In the genomic region with DNA sequence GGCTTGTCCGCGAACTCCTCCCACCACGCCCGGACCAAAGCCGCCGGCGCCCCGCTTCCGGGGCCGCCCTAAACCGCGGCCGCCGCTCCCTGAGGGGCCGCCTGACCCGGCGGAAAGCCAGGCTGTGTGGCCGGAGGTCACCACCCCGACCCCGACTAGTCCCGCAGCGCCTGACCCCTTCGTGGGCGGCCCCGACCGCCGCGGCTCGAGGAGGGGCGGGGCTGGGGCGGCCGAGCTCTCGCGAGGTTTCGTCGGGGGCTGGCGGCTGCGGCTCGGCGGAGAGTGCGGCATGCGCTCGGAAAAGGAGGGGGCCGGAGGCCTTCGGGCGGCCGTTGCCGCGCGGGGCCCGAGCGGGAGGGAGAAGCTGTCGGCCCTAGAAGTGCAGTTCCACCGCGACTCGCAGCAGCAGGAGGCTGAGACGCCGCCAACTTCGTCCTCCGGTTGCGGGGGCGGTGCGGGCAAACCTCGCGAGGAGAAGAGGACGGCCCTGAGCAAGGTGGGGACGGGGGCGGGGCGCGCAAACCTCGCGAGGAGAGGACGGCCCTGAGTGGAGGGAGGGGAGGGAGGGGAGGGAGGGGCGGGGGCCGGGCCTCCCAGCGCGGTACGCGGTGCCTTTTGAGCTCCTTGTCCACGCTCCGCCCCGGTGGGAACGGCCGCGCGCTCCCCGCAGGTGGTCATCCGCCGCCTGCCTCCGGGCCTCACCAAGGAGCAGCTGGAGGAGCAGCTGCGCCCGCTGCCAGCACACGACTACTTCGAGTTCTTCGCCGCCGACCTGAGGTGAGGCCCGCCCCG, we compare ENCODE assay signal across 8 cellular contexts. TPM values are rescaled to one million over a fixed set of nuclear protein-coding genes. Genes with fewer than 3 reads are reported as not detected.
DNase-seq lines count a peak whose midpoint lies in the region; ATAC-seq and TF ChIP-seq lines count a peak whose summit lies in the region.

A gene with protein sequence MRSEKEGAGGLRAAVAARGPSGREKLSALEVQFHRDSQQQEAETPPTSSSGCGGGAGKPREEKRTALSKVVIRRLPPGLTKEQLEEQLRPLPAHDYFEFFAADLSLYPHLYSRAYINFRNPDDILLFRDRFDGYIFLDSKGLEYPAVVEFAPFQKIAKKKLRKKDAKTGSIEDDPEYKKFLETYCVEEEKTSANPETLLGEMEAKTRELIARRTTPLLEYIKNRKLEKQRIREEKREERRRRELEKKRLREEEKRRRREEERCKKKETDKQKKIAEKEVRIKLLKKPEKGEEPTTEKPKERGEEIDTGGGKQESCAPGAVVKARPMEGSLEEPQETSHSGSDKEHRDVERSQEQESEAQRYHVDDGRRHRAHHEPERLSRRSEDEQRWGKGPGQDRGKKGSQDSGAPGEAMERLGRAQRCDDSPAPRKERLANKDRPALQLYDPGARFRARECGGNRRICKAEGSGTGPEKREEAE (plus strand): TSS at position 251 of the 792 bp plus-strand sequence. CDS start 39 bp downstream, at position 290.

- H3K79me2 ChIP-seq in OCI-LY1 (ENCODE audit: insufficient read depth, low read length): peaks cover 19% of the 10 kb centered on the region

- H3K4me1 ChIP-seq in HUES6 (ENCODE audit: control insufficient read depth, insufficient read depth, low read length) (peaks cover 12% of the 10 kb centered on the region; the same call in 1 of the 2 replicates), OCI-LY1 (ENCODE audit: insufficient read depth, low read length, severe bottlenecking) (peaks cover 32% of the 10 kb centered on the region), mucosa of descending colon (ENCODE audit: low read depth) (peaks cover 20% of the 10 kb centered on the region)

- H3K27ac ChIP-seq in HUES6 (ENCODE audit: low read depth, low read length) (peak within 1 kb of the TSS; percentile 100), OCI-LY1 (ENCODE audit: low read depth, low read length, poor library complexity, severe bottlenecking) (peak within 1 kb of the TSS; percentile 95)

- peak within 1 kb of the TSS; percentile 100 for H3K4me3 ChIP-seq in HUES6 (ENCODE audit: low read depth, low read length)
- peak within 1 kb of the TSS; percentile 88 for H3K4me3 ChIP-seq in OCI-LY1 (ENCODE audit: low read depth, low read length, poor library complexity, severe bottlenecking)
- peak within 1 kb of the TSS; percentile 73 for H3K4me3 ChIP-seq in epithelial cell of esophagus (ENCODE audit: low read length)
- H3K4me3 ChIP-seq in mucosa of descending colon: peak within 1 kb of the TSS; percentile 71

- TF ChIP-seq CTCF in OCI-LY1 (IDR thresholded peaks at IDR 0.05; ENCODE audit: low read length): no peak
- no peak for TF ChIP-seq CTCF in epithelial cell of esophagus (IDR thresholded peaks at IDR 0.05; ENCODE audit: insufficient read depth, low read depth, low read length, missing control alignments)
- no peak for TF ChIP-seq CTCF in mucosa of descending colon (IDR thresholded peaks at IDR 0.05)

- H3K9ac ChIP-seq in HUES6 (ENCODE audit: low read length) (peak within 1 kb of the TSS; percentile 100), OCI-LY1 (ENCODE audit: low read length) (peak within 1 kb of the TSS; percentile 79)

- peaks cover 17% of the 10 kb centered on the region; the same call in 1 of the 2 replicates for H3F3A ChIP-seq in OCI-LY1 (ENCODE audit: insufficient read depth, low read length)

- no peaks in the 10 kb centered on the region for H3K9me2 ChIP-seq in OCI-LY1 (ENCODE audit: low read depth, low read length)

- H4K20me1 ChIP-seq in OCI-LY1 (ENCODE audit: insufficient read depth, low read length): no peaks in the 10 kb centered on the region

- H3K27me3 ChIP-seq in HUES6 (ENCODE audit: control insufficient read depth, insufficient read depth, low read length): no peaks in the 10 kb centered on the region
- H3K27me3 ChIP-seq in OCI-LY1 (ENCODE audit: insufficient read depth, low read length): no peaks in the 10 kb centered on the region

- H3K36me3 ChIP-seq in HUES6 (ENCODE audit: control insufficient read depth, insufficient read depth, low read length): peaks cover 39% of the 10 kb centered on the region
- peaks cover 34% of the 10 kb centered on the region for H3K36me3 ChIP-seq in OCI-LY1 (ENCODE audit: insufficient read depth, low read length)
- peaks cover under 1% of the 10 kb centered on the region for H3K36me3 ChIP-seq in mucosa of descending colon (ENCODE audit: low read depth)

- intact Hi-C loops in mucosa of descending colon (cut with DNase I, micrococcal nuclease): no loop called here

- H2AFZ ChIP-seq in OCI-LY1 (ENCODE audit: low read length): no peak within 1 kb of the TSS

- H3K9me3 ChIP-seq in HUES6 (ENCODE audit: control insufficient read depth, insufficient read depth, low read depth, low read length) (no peaks in the 10 kb centered on the region), OCI-LY1 (ENCODE audit: low read length) (no peaks in the 10 kb centered on the region), mucosa of descending colon (no peaks in the 10 kb centered on the region)

- ATAC-seq in GM21423 (IDR thresholded peaks at IDR 0.05; ENCODE audit: unreplicated experiment) (peak; percentile 67), mucosa of descending colon (peak; percentile 92)

- peak; percentile 92 for DNase-seq in D341Med (ENCODE audit: low spot score)
- DNase-seq in activated T-cell treated with anti-CD3 and anti-CD28 coated beads for 24 hours (ENCODE audit: low read depth): peak; percentile 80
- DNase-seq in epithelial cell of esophagus (ENCODE audit: low read depth): peak; percentile 94
- peak; percentile 85 to 94 (median 93) for DNase-seq in mucosa of descending colon
- peak; percentile 80 for DNase-seq in stimulated activated CD8-positive, alpha-beta memory T cell treated with anti-CD3 and anti-CD28 coated beads, Interleukin-4, amount 100 ng/mL, for 24 hours (ENCODE audit: low read depth)

- H3K4me2 ChIP-seq in OCI-LY1 (ENCODE audit: low read length): peak within 1 kb of the TSS; percentile 85

RNA-seq across cellular contexts. Expression of the gene that starts here (rescaled TPM):
- 10 to 100 TPM; 35.6 to 41.6 (median 41.0) TPM for total RNA-seq in mucosa of descending colon

Comparison
In these comparisons a context has a peak if more than half of its experiments do, and no peak if none do; other contexts are left out.
1. Peak in every context shown above with its lines: DNase-seq, ATAC-seq, H3K4me3 ChIP-seq and H3K27ac ChIP-seq.